Comparison of ENCODE assay signal across 2 cellular contexts in genomic region chr6:53593001-53593488, GRCh38.
A peak's percentile ranks its signal among the peaks of the same experiment; 100 is the strongest.
TF ChIP-seq lines count a peak whose summit lies in the region.

No MANE protein-coding gene starts in this region.

TF ChIP-seq in K562, 482 proteins besides CTCF, POLR2A, EP300 and RAD21 (continues in another document):
- TF ChIP-seq TCF7 (IDR thresholded peaks at IDR 0.05; ENCODE audit: borderline replicate concordance) (peak; percentile 76; the same call in 1 of the 2 replicates), ZNF316 (IDR thresholded peaks at IDR 0.05) (peak; percentile 65), HDAC3 (IDR thresholded peaks at IDR 0.05; ENCODE audit: borderline replicate concordance, partially characterized antibody) (no peak), ATF3 (IDR thresholded peaks at IDR 0.05) (peak; percentile 70), ATF3 (CRISPR knock-in tag; conservative IDR thresholded peaks at IDR 0.05) (no peak), BHLHE40 (IDR thresholded peaks at IDR 0.05; ENCODE audit: low read length) (peak; percentile 48; the same call in 1 of the 2 replicates), MLX (CRISPR knock-in tag; conservative IDR thresholded peaks at IDR 0.05) (no peak), CHAMP1 (IDR thresholded peaks at IDR 0.05) (no peak), L3MBTL2 (IDR thresholded peaks at IDR 0.05) (peak; percentile 39; the same call in 1 of the 2 replicates), CBFA2T3 (IDR thresholded peaks at IDR 0.05) (peak; percentile 52), KAT8 (IDR thresholded peaks at IDR 0.05; ENCODE audit: low read depth) (no peak), ATF4 (CRISPR knock-in tag; IDR thresholded peaks at IDR 0.05) (no peak), NR2C2 (CRISPR knock-in tag; IDR thresholded peaks at IDR 0.05) (no peak), NR2C2 (tag; IDR thresholded peaks at IDR 0.05) (peak; percentile 40; the same call in 1 of the 2 replicates), CEBPG (CRISPR knock-in tag; IDR thresholded peaks at IDR 0.05) (no peak), CEBPG (tag; conservative IDR thresholded peaks at IDR 0.05 in 1 of 2, IDR thresholded peaks at IDR 0.05 in 1 of 2) (peak in 1 of 2 experiments; percentile 20; a peak in 1 of 4 replicates), SMARCE1 (IDR thresholded peaks at IDR 0.05) (peak; percentile 74; the same call in 1 of the 2 replicates), NFIC (IDR thresholded peaks at IDR 0.05) (no peak), ATF7 (IDR thresholded peaks at IDR 0.05) (peak; percentile 20; the same call in 1 of the 2 replicates), MAFG (tag; conservative IDR thresholded peaks at IDR 0.05) (peak; percentile 86), PPARD (CRISPR knock-in tag; IDR thresholded peaks at IDR 0.05) (no peak), HMBOX1 (IDR thresholded peaks at IDR 0.05) (peak; percentile 66), ETS2 (tag; IDR thresholded peaks at IDR 0.05; ENCODE audit: borderline replicate concordance, poor library complexity, severe bottlenecking) (no peak), ZNF764 (CRISPR knock-in tag; IDR thresholded peaks at IDR 0.05; ENCODE audit: low read depth) (no peak), MECOM (CRISPR knock-in tag; IDR thresholded peaks at IDR 0.05) (no peak), KAT7 (CRISPR knock-in tag; IDR thresholded peaks at IDR 0.05; ENCODE audit: borderline replicate concordance) (no peak), C11orf30 (IDR thresholded peaks at IDR 0.05; ENCODE audit: low read depth) (peak; percentile 84), LEF1 (IDR thresholded peaks at IDR 0.05) (peak; percentile 55; the same call in 1 of the 2 replicates), PKNOX1 (IDR thresholded peaks at IDR 0.05) (peak; percentile 56), MYC (IDR thresholded peaks at IDR 0.05; ENCODE audit: low read depth, low read length) (0 out of 2 replicates have a peak, but pooled peaks have one; percentile 25), MYC (CRISPR knock-in tag; IDR thresholded peaks at IDR 0.05; ENCODE audit: borderline replicate concordance, low read depth) (no peak)

TF ChIP-seq in HepG2, 621 proteins besides CTCF, POLR2A, EP300 and RAD21:
- TF ChIP-seq MAZ (IDR thresholded peaks at IDR 0.05; ENCODE audit: borderline replicate concordance, low read depth, low read length) (no peak), MAZ (CRISPR knock-in tag; IDR thresholded peaks at IDR 0.05; ENCODE audit: low read depth) (no peak), ZNF230 (CRISPR knock-in tag; IDR thresholded peaks at IDR 0.05) (no peak), ZNF549 (CRISPR knock-in tag; IDR thresholded peaks at IDR 0.05) (no peak), MAF1 (CRISPR knock-in tag; IDR thresholded peaks at IDR 0.05; ENCODE audit: borderline replicate concordance) (no peak), SNAPC2 (CRISPR knock-in tag; IDR thresholded peaks at IDR 0.05) (no peak), FOXJ3 (CRISPR knock-in tag; IDR thresholded peaks at IDR 0.05; ENCODE audit: borderline replicate concordance) (no peak), NFRKB (IDR thresholded peaks at IDR 0.05) (no peak), TRIM24 (CRISPR knock-in tag; IDR thresholded peaks at IDR 0.05) (no peak), KDM4B (CRISPR knock-in tag; IDR thresholded peaks at IDR 0.05) (no peak), ZFP36L2 (CRISPR knock-in tag; IDR thresholded peaks at IDR 0.05) (no peak), ZBTB40 (IDR thresholded peaks at IDR 0.05) (no peak), ZBTB40 (CRISPR knock-in tag; IDR thresholded peaks at IDR 0.05) (no peak), ZNF609 (CRISPR knock-in tag; IDR thresholded peaks at IDR 0.05; ENCODE audit: borderline replicate concordance) (no peak), SIN3B (IDR thresholded peaks at IDR 0.05; ENCODE audit: low read length) (no peak)
